8 cellular contexts compared by ENCODE assay signal in the genomic region with DNA sequence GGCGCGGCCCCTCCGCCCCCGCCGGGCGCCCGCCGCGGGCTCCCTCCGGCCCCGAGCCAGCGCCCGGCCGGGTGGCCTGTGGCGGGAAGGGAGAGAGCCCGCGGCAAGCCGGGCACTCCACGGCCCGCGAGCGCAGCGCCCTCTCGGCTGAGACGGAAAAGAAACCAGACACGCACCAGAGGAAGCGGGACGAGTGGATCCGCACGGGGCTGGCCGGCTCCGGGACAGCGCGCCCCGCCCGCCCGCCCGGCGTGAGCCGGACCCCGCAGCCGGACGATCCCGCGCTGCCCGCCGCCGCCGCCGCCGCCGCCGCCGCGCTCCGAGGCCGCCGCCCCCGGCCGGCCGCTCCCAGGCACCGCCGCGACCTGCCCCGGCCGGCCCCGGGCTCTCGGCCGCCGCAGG. TPM values are rescaled to one million over a fixed set of nuclear protein-coding genes. Genes with fewer than 3 reads are reported as not detected.
DNase-seq lines count a peak whose midpoint lies in the region; ATAC-seq and TF ChIP-seq lines count a peak whose summit lies in the region.

No MANE protein-coding gene starts in this region.

- intact Hi-C loops in sigmoid colon (cut with DNase I) = loop anchor here (5.0 kb wide), 3 partner anchors 81 to 229 kb away; a partner anchor contains a TSS

- no peaks in the 10 kb centered on the region for H3K27me3 ChIP-seq in CD8-positive, alpha-beta memory T cell (ENCODE audit: insufficient read depth, low read length, poor library complexity, severe bottlenecking)
- H3K27me3 ChIP-seq in sigmoid colon = no peaks in the 10 kb centered on the region

- no peaks in the 10 kb centered on the region for H3K9me3 Mint-ChIP-seq in CD8-positive, alpha-beta memory T cell

- no peak overlapping the region for H3K4me3 ChIP-seq in CD8-positive, alpha-beta memory T cell (ENCODE audit: low read length)
- H3K4me3 ChIP-seq in foreskin fibroblast (ENCODE audit: low read depth in 1 of 2, low read length in 2 of 2) (peak overlapping the region; percentile 74 to 85), sigmoid colon (peak overlapping the region; percentile 75 to 92 (median 90))

- TF ChIP-seq EP300 in sigmoid colon (IDR thresholded peaks at IDR 0.05) = no peak

- no peaks in the 10 kb centered on the region for H3K27me3 Mint-ChIP-seq in CD8-positive, alpha-beta memory T cell

- H3K27ac Mint-ChIP-seq in CD8-positive, alpha-beta memory T cell = no peak overlapping the region

- ATAC-seq in GM19463 (IDR thresholded peaks at IDR 0.05; ENCODE audit: unreplicated experiment) = peak; percentile 22
- peak; percentile 10 for ATAC-seq in HG03558 (IDR thresholded peaks at IDR 0.05; ENCODE audit: extremely low read depth, unreplicated experiment)

- H3K9me3 ChIP-seq in CD8-positive, alpha-beta memory T cell (ENCODE audit: low read length) = no peaks in the 10 kb centered on the region
- no peaks in the 10 kb centered on the region for H3K9me3 ChIP-seq in sigmoid colon

- peaks cover 0 to 13% (median 0%) of the 10 kb centered on the region in 3 donors for H3K36me3 Mint-ChIP-seq in CD8-positive, alpha-beta memory T cell

- no peaks in the 10 kb centered on the region for H3K36me3 ChIP-seq in CD8-positive, alpha-beta memory T cell (ENCODE audit: insufficient read depth, low read length)
- no peaks in the 10 kb centered on the region for H3K36me3 ChIP-seq in sigmoid colon

- TF ChIP-seq CTCF in foreskin fibroblast (IDR thresholded peaks at IDR 0.05; ENCODE audit: low read depth, low read length) (no peak), sigmoid colon (IDR thresholded peaks at IDR 0.05) (no peak)

- peaks cover 23 to 36% (median 29%) of the 10 kb centered on the region in 3 donors for H3K4me1 Mint-ChIP-seq in CD8-positive, alpha-beta memory T cell

- peak in 3 of 5 donors; percentile 13 to 55 (median 14) for DNase-seq in CD8-positive, alpha-beta memory T cell
- DNase-seq in activated CD8-positive, alpha-beta memory T cell treated with anti-CD3 and anti-CD28 coated beads, Interleukin-2, amount 50 U/mL, for 48 hours = peak; percentile 71
- DNase-seq in foreskin fibroblast (peak in 1 of 2 donors; percentile 57), sigmoid colon (peak; percentile 66), NCI-H526 (lab: John Stamatoyannopoulos, UW) (no peak), AML-193 (lab: John Stamatoyannopoulos, UW) (no peak)

- H3K27ac ChIP-seq in CD8-positive, alpha-beta memory T cell (ENCODE audit: low read depth, low read length) = peak overlapping the region; percentile 76
- H3K27ac ChIP-seq in sigmoid colon = peak overlapping the region; percentile 91 to 99 (median 98)

- TF ChIP-seq POLR2A in sigmoid colon (IDR thresholded peaks at IDR 0.05) = no peak

- 1% methylated on average over 70 of the region's 70 CpGs for WGBS in sigmoid colon, 2 donors

- POLR2A ChIA-PET in CD8-positive, alpha-beta memory T cell (lab: Charles Lee) = interaction anchor here (0.6 kb wide), 1 partner anchor 198 kb away, joined by 5 read pairs; no protein-coding TSS in a partner anchor

- CTCF ChIA-PET in CD8-positive, alpha-beta memory T cell (lab: Charles Lee) = interaction anchor here (0.9 to 1.9 kb wide), 5 partner anchors 9 to 228 kb away, joined by 3 to 7 read pairs (median 3); no protein-coding TSS in a partner anchor

- peak overlapping the region in 5 of 7 donors; percentile 34 to 97 (median 57) for H3K4me3 Mint-ChIP-seq in CD8-positive, alpha-beta memory T cell

- peaks cover 11% of the 10 kb centered on the region for H3K4me1 ChIP-seq in CD8-positive, alpha-beta memory T cell (ENCODE audit: insufficient read depth, low read length)
- H3K4me1 ChIP-seq in sigmoid colon = peaks cover 0 to 44% (median 28%) of the 10 kb centered on the region in 4 donors

RNA-seq across cellular contexts. Expression of a gene that starts 0.3 kb away (rescaled TPM):
- 10 to 100 TPM; 30.9 to 33.7 TPM for total RNA-seq in CD8-positive, alpha-beta memory T cell
- polyA plus RNA-seq in CD8-positive, alpha-beta memory T cell = 3.4 TPM
- total RNA-seq in sigmoid colon = 10 to 100 TPM; 53.2 to 87.8 (median 61.9) TPM
- 10 to 100 TPM; 25.2 to 26.4 (median 26.2) TPM for polyA plus RNA-seq in sigmoid colon

Comparison
In these comparisons a context has a peak if more than half of its experiments do, and no peak if none do; other contexts are left out.
1. DNase-seq: peak in CD8-positive, alpha-beta memory T cell (3 of 5), activated CD8-positive, alpha-beta memory T cell treated with anti-CD3 and anti-CD28 coated beads, Interleukin-2, amount 50 U/mL, for 48 hours (single experiment) and sigmoid colon (single experiment); none in NCI-H526 (0 of 2) and AML-193 (0 of 2).